In genomic region chr2:183038341-183039300, GRCh38 we compare ENCODE assay signal across 1 cellular context.
A peak's percentile ranks its signal among the peaks of the same experiment; 100 is the strongest.
TF ChIP-seq lines count a peak whose summit lies in the region.

A gene with protein sequence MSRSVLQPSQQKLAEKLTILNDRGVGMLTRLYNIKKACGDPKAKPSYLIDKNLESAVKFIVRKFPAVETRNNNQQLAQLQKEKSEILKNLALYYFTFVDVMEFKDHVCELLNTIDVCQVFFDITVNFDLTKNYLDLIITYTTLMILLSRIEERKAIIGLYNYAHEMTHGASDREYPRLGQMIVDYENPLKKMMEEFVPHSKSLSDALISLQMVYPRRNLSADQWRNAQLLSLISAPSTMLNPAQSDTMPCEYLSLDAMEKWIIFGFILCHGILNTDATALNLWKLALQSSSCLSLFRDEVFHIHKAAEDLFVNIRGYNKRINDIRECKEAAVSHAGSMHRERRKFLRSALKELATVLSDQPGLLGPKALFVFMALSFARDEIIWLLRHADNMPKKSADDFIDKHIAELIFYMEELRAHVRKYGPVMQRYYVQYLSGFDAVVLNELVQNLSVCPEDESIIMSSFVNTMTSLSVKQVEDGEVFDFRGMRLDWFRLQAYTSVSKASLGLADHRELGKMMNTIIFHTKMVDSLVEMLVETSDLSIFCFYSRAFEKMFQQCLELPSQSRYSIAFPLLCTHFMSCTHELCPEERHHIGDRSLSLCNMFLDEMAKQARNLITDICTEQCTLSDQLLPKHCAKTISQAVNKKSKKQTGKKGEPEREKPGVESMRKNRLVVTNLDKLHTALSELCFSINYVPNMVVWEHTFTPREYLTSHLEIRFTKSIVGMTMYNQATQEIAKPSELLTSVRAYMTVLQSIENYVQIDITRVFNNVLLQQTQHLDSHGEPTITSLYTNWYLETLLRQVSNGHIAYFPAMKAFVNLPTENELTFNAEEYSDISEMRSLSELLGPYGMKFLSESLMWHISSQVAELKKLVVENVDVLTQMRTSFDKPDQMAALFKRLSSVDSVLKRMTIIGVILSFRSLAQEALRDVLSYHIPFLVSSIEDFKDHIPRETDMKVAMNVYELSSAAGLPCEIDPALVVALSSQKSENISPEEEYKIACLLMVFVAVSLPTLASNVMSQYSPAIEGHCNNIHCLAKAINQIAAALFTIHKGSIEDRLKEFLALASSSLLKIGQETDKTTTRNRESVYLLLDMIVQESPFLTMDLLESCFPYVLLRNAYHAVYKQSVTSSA (minus strand): TSS chr2:183038457. CDS start chr2:183038099, 358 bp downstream.

TF ChIP-seq in HepG2, 621 proteins besides CTCF, POLR2A, EP300 and RAD21 (continued from another document and continues in another):
- TF ChIP-seq, protein P1, sequence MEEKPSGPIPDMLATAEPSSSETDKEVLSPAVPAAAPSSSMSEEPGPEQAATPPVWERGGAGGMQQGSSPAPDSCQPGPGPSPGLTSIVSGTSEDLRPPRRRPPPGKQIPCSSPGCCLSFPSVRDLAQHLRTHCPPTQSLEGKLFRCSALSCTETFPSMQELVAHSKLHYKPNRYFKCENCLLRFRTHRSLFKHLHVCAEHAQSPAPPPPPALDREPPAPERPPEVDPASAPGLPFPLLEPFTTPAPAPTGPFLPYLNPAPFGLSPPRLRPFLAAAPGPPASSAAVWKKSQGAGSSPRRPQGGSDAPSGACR (CRISPR knock-in tag; IDR thresholded peaks at IDR 0.05), result no peak; the same call in 1 of the 2 replicates
- TF ChIP-seq, protein P2, sequence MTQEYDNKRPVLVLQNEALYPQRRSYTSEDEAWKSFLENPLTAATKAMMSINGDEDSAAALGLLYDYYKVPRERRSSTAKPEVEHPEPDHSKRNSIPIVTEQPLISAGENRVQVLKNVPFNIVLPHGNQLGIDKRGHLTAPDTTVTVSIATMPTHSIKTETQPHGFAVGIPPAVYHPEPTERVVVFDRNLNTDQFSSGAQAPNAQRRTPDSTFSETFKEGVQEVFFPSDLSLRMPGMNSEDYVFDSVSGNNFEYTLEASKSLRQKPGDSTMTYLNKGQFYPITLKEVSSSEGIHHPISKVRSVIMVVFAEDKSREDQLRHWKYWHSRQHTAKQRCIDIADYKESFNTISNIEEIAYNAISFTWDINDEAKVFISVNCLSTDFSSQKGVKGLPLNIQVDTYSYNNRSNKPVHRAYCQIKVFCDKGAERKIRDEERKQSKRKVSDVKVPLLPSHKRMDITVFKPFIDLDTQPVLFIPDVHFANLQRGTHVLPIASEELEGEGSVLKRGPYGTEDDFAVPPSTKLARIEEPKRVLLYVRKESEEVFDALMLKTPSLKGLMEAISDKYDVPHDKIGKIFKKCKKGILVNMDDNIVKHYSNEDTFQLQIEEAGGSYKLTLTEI (CRISPR knock-in tag; conservative IDR thresholded peaks at IDR 0.05), result no peak
- TF ChIP-seq ZNF333 (CRISPR knock-in tag; IDR thresholded peaks at IDR 0.05; ENCODE audit: borderline replicate concordance) (peak; percentile 86; the same call in 1 of the 2 replicates), GMEB1 (CRISPR knock-in tag; IDR thresholded peaks at IDR 0.05; ENCODE audit: borderline replicate concordance) (0 out of 2 replicates have a peak, but pooled peaks have one; percentile 14), ZNF3 (CRISPR knock-in tag; IDR thresholded peaks at IDR 0.05) (no peak), CREBL2 (CRISPR knock-in tag; IDR thresholded peaks at IDR 0.05; ENCODE audit: borderline replicate concordance) (no peak; the same call in 1 of the 2 replicates), CBFB (CRISPR knock-in tag; IDR thresholded peaks at IDR 0.05) (no peak), ZNF572 (CRISPR knock-in tag; IDR thresholded peaks at IDR 0.05) (no peak), ZNF687 (CRISPR knock-in tag; IDR thresholded peaks at IDR 0.05) (peak; percentile 82), ZNF260 (CRISPR knock-in tag; IDR thresholded peaks at IDR 0.05; ENCODE audit: borderline replicate concordance, low read depth) (no peak), SALL1 (CRISPR knock-in tag; IDR thresholded peaks at IDR 0.05) (peak; percentile 67; the same call in 1 of the 2 replicates), GATA4 (IDR thresholded peaks at IDR 0.05; ENCODE audit: borderline replicate concordance, low read depth) (no peak), ZNF644 (CRISPR knock-in tag; IDR thresholded peaks at IDR 0.05; ENCODE audit: low read depth) (0 out of 2 replicates have a peak, but pooled peaks have one; percentile 33), REPIN1 (CRISPR knock-in tag; IDR thresholded peaks at IDR 0.05; ENCODE audit: borderline replicate concordance, low read depth) (peak; percentile 17; the same call in 1 of the 2 replicates), ZNF557 (CRISPR knock-in tag; IDR thresholded peaks at IDR 0.05) (no peak), YEATS2 (CRISPR knock-in tag; IDR thresholded peaks at IDR 0.05; ENCODE audit: borderline replicate concordance) (no peak), GPN1 (CRISPR knock-in tag; IDR thresholded peaks at IDR 0.05; ENCODE audit: borderline replicate concordance) (no peak), KDM3A (CRISPR knock-in tag; IDR thresholded peaks at IDR 0.05; ENCODE audit: low read depth) (no peak; the same call in 1 of the 2 replicates), SRSF1 (optimal IDR thresholded peaks at IDR 0.05; ENCODE audit: low read depth, low read length) (peak; percentile 74), SMC3 (IDR thresholded peaks at IDR 0.05; ENCODE audit: low read length) (no peak), ZNF44 (CRISPR knock-in tag; IDR thresholded peaks at IDR 0.05) (no peak), MLX (CRISPR knock-in tag; IDR thresholded peaks at IDR 0.05) (no peak), MXI1 (IDR thresholded peaks at IDR 0.05; ENCODE audit: borderline replicate concordance, low read depth, low read length) (peak; percentile 74; the same call in 2 of the 3 replicates), GABPB1 (CRISPR knock-in tag; IDR thresholded peaks at IDR 0.05) (peak; percentile 18), CENPX (CRISPR knock-in tag; IDR thresholded peaks at IDR 0.05) (no peak), BRD4 (CRISPR knock-in tag; IDR thresholded peaks at IDR 0.05) (peak; percentile 71; the same call in 1 of the 2 replicates), RBAK (CRISPR knock-in tag; IDR thresholded peaks at IDR 0.05) (no peak), PAXIP1 (CRISPR knock-in tag; conservative IDR thresholded peaks at IDR 0.05) (peak; percentile 44; the same call in 1 of the 2 replicates), CEBPG (CRISPR knock-in tag; IDR thresholded peaks at IDR 0.05) (no peak; the same call in 1 of the 2 replicates), ATAD3A (CRISPR knock-in tag; IDR thresholded peaks at IDR 0.05) (no peak), PHB2 (IDR thresholded peaks at IDR 0.05; ENCODE audit: partially characterized antibody) (no peak), GLMP (CRISPR knock-in tag; IDR thresholded peaks at IDR 0.05; ENCODE audit: borderline replicate concordance) (no peak), ZMAT5 (CRISPR knock-in tag; IDR thresholded peaks at IDR 0.05; ENCODE audit: borderline replicate concordance, low read depth) (no peak), PCBP1 (IDR thresholded peaks at IDR 0.05; ENCODE audit: borderline replicate concordance, low read depth, low read length) (no peak), TARDBP (CRISPR knock-in tag; IDR thresholded peaks at IDR 0.05) (peak; percentile 61)
- TF ChIP-seq, protein P3, sequence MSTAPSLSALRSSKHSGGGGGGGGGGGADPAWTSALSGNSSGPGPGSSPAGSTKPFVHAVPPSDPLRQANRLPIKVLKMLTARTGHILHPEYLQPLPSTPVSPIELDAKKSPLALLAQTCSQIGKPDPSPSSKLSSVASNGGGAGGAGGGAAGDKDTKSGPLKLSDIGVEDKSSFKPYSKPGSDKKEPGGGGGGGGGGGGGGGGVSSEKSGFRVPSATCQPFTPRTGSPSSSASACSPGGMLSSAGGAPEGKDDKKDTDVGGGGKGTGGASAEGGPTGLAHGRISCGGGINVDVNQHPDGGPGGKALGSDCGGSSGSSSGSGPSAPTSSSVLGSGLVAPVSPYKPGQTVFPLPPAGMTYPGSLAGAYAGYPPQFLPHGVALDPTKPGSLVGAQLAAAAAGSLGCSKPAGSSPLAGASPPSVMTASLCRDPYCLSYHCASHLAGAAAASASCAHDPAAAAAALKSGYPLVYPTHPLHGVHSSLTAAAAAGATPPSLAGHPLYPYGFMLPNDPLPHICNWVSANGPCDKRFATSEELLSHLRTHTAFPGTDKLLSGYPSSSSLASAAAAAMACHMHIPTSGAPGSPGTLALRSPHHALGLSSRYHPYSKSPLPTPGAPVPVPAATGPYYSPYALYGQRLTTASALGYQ (CRISPR knock-in tag; IDR thresholded peaks at IDR 0.05), result peak; percentile 44; the same call in 1 of the 2 replicates
- TF ChIP-seq, protein P4, sequence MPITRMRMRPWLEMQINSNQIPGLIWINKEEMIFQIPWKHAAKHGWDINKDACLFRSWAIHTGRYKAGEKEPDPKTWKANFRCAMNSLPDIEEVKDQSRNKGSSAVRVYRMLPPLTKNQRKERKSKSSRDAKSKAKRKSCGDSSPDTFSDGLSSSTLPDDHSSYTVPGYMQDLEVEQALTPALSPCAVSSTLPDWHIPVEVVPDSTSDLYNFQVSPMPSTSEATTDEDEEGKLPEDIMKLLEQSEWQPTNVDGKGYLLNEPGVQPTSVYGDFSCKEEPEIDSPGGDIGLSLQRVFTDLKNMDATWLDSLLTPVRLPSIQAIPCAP (CRISPR knock-in tag; IDR thresholded peaks at IDR 0.05; ENCODE audit: low read depth), result 0 out of 2 replicates have a peak, but pooled peaks have one; percentile 63
